ENCODE assay signal across 1 cellular context in the genomic region with DNA sequence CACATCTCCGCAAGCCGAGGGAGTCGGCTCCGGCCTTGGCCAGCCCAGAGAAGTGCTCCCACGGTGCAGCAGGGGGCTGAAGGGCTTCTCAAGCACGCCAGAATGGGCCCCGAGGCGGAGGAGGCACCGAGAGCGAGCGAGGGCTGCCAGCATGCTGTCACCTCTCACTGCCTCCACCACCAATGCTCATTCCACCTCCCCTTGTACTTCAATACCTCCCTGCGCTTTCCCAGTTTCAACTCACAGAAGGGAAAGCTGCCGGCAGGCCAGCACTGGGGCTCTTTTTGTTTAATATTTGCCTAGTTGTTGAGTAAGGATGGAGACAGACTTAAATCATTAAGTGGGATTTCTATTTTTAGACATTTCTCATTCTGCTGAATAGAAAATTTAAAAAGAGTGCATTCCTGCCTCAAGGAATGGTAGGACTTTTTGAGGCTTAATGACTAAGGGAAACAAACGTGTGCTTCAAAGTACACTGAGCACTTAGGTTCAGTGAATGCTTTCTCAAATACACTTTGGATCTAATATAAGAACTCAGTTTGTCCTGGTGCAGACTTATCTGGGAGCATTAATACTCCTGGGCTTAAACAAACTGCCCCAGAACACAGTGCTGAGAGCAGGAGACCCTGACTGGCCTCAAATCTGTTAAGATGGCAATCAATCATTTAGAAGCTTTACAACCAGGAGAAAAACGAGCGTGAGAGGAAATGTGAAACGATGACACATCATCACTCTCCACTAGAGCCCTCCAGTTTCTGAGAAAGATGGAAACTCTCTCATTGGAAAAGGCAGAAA.
TF ChIP-seq lines count a peak whose summit lies in the region.

No MANE protein-coding gene starts in this region.

TF ChIP-seq in HepG2, 621 proteins besides CTCF, POLR2A, EP300 and RAD21 (continued from another document):
- TF ChIP-seq, protein P1, sequence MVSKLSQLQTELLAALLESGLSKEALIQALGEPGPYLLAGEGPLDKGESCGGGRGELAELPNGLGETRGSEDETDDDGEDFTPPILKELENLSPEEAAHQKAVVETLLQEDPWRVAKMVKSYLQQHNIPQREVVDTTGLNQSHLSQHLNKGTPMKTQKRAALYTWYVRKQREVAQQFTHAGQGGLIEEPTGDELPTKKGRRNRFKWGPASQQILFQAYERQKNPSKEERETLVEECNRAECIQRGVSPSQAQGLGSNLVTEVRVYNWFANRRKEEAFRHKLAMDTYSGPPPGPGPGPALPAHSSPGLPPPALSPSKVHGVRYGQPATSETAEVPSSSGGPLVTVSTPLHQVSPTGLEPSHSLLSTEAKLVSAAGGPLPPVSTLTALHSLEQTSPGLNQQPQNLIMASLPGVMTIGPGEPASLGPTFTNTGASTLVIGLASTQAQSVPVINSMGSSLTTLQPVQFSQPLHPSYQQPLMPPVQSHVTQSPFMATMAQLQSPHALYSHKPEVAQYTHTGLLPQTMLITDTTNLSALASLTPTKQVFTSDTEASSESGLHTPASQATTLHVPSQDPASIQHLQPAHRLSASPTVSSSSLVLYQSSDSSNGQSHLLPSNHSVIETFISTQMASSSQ (IDR thresholded peaks at IDR 0.05; ENCODE audit: low read depth) = no peak
- TF ChIP-seq, protein P1 (CRISPR knock-in tag; IDR thresholded peaks at IDR 0.05; ENCODE audit: borderline replicate concordance) = no peak
- TF ChIP-seq, protein P2, sequence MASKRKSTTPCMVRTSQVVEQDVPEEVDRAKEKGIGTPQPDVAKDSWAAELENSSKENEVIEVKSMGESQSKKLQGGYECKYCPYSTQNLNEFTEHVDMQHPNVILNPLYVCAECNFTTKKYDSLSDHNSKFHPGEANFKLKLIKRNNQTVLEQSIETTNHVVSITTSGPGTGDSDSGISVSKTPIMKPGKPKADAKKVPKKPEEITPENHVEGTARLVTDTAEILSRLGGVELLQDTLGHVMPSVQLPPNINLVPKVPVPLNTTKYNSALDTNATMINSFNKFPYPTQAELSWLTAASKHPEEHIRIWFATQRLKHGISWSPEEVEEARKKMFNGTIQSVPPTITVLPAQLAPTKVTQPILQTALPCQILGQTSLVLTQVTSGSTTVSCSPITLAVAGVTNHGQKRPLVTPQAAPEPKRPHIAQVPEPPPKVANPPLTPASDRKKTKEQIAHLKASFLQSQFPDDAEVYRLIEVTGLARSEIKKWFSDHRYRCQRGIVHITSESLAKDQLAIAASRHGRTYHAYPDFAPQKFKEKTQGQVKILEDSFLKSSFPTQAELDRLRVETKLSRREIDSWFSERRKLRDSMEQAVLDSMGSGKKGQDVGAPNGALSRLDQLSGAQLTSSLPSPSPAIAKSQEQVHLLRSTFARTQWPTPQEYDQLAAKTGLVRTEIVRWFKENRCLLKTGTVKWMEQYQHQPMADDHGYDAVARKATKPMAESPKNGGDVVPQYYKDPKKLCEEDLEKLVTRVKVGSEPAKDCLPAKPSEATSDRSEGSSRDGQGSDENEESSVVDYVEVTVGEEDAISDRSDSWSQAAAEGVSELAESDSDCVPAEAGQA (IDR thresholded peaks at IDR 0.05; ENCODE audit: low read depth) = no peak
- TF ChIP-seq, protein P2 (CRISPR knock-in tag; IDR thresholded peaks at IDR 0.05; ENCODE audit: borderline replicate concordance) = no peak
- TF ChIP-seq DPF2 (CRISPR knock-in tag; IDR thresholded peaks at IDR 0.05; ENCODE audit: borderline replicate concordance, low read depth) (no peak), SIN3A (IDR thresholded peaks at IDR 0.05; ENCODE audit: borderline replicate concordance, low read depth, low read length) (no peak), CHD2 (IDR thresholded peaks at IDR 0.05; ENCODE audit: low read depth, low read length) (no peak), HMGA1 (CRISPR knock-in tag; conservative IDR thresholded peaks at IDR 0.05) (no peak), TERF1 (CRISPR knock-in tag; IDR thresholded peaks at IDR 0.05) (no peak), ZNF275 (CRISPR knock-in tag; IDR thresholded peaks at IDR 0.05; ENCODE audit: borderline replicate concordance) (no peak), RXRB (CRISPR knock-in tag; IDR thresholded peaks at IDR 0.05; ENCODE audit: borderline replicate concordance) (no peak), PBX2 (CRISPR knock-in tag; IDR thresholded peaks at IDR 0.05) (no peak), ZNF549 (CRISPR knock-in tag; IDR thresholded peaks at IDR 0.05) (no peak)
TF ChIP-seq in HepG2: peak in this region for 0.
